ENCODE assay signal across 25 cellular contexts in genomic region chr11:14273885-14274284, GRCh38.
DNase-seq lines count a peak whose midpoint lies in the region; ATAC-seq and TF ChIP-seq lines count a peak whose summit lies in the region.
"Had no signal": no experiment of that assay in that cellular context is flagged by ENCODE, and none has a peak within 500 bp of the region (broad histone marks: within the 10 kb centered on the region; RNA-seq: fewer than 3 reads in every experiment).

No MANE protein-coding gene starts in this region.

- no peaks in the 10 kb centered on the region for H4K20me1 ChIP-seq in mammary epithelial cell (ENCODE audit: insufficient read depth, low read length)
- H4K20me1 ChIP-seq in neural progenitor cell (ENCODE audit: low read depth), result no peaks in the 10 kb centered on the region

- no peak overlapping the region for H3K4me2 ChIP-seq in mammary epithelial cell (ENCODE audit: insufficient read depth, low read depth, low read length)
- H3K4me2 ChIP-seq in neural progenitor cell, result no peak overlapping the region
- H3K4me2 ChIP-seq: PC-9 had no signal

- H3K36me3 ChIP-seq in mammary epithelial cell (ENCODE audit: insufficient read depth, low read length), result no peaks in the 10 kb centered on the region
- no peaks in the 10 kb centered on the region for H3K36me3 ChIP-seq in neural progenitor cell

- peak overlapping the region; percentile 16 for H3K27ac Mint-ChIP-seq in MCF 10A (ENCODE audit: low read depth, unreplicated experiment)
- no peak overlapping the region for H3K27ac Mint-ChIP-seq in neural progenitor cell

- H3K4me1 Mint-ChIP-seq in MCF 10A (ENCODE audit: insufficient read depth, unreplicated experiment), result no peaks in the 10 kb centered on the region
- H3K4me1 Mint-ChIP-seq in neural progenitor cell, result peaks cover 15% of the 10 kb centered on the region

- CTCF ChIA-PET in MCF 10A (lab: Yijun Ruan, JAX), result interaction anchor here (0.7 to 1.4 kb wide), 3 partner anchors 13 to 162 kb away, joined by 3 to 5 read pairs (median 3); no protein-coding TSS in a partner anchor
- CTCF ChIA-PET in mammary epithelial cell (lab: Charles Lee; ENCODE audit: low non-redundant PET), result no interaction called here

- H3K9me3 ChIP-seq in mammary epithelial cell (replicated peaks; ENCODE audit: insufficient read depth, low read length) (no peaks in the 10 kb centered on the region), neural progenitor cell (ENCODE audit: low read depth) (no peaks in the 10 kb centered on the region)
- H3K9me3 ChIP-seq: SJCRH30 had no signal

- H3K27me3 ChIP-seq in mammary epithelial cell (ENCODE audit: insufficient read depth, low read length), result no peaks in the 10 kb centered on the region
- no peaks in the 10 kb centered on the region for H3K27me3 ChIP-seq in neural progenitor cell
- H3K27me3 ChIP-seq: SJCRH30 had no signal

- TF ChIP-seq CTCF in MCF 10A (IDR thresholded peaks at IDR 0.05; ENCODE audit: unreplicated experiment) (no peak), mammary epithelial cell (conservative IDR thresholded peaks at IDR 0.05 in 1 of 2, IDR thresholded peaks at IDR 0.05 in 1 of 2; ENCODE audit: extremely low read depth in 1 of 2, insufficient read depth in 1 of 2, low read depth in 1 of 2, low read length in 2 of 2) (no peak), neural progenitor cell (IDR thresholded peaks at IDR 0.05) (no peak)

- DNase-seq in MCF 10A (ENCODE audit: unreplicated experiment) (no peak), mammary epithelial cell (no peak), brain pericyte (ENCODE audit: low read depth, low spot score) (peak; percentile 53), iris pigment epithelial cell (ENCODE audit: low read depth) (peak; percentile 49), neural progenitor cell (ENCODE audit: low spot score) (no peak), midbrain (lab: John Stamatoyannopoulos, UW) (no peak)
- DNase-seq: 8988T; ACHN; CD4-positive, CD25-positive, alpha-beta regulatory T cell; COR-L47; DMS53; Kasumi-1; MV-4-11; NCI-H1105; NCI-H1436 treated with DMSO at 0.1 percent for 48 hours; NCI-H187 treated with DMSO at 0.1 percent for 48 hours; NCI-H446; NCI-H524 treated with DMSO at 0.1 percent for 48 hours; NCI-H82; PC-9; SJCRH30 had no signal

- BruUV-seq in MCF 10A (replicated peaks; lab: Mats Ljungman, UMichigan), result no TSS peak
- no TSS peak for BruUV-seq in mammary epithelial cell (replicated peaks; lab: Mats Ljungman, UMichigan)

- H3F3A ChIP-seq in neural progenitor cell (ENCODE audit: low read depth), result peaks cover 3% of the 10 kb centered on the region

- H3K4me1 ChIP-seq in mammary epithelial cell (ENCODE audit: insufficient read depth, low read length), result no peaks in the 10 kb centered on the region
- peaks cover 8% of the 10 kb centered on the region for H3K4me1 ChIP-seq in neural progenitor cell
- H3K4me1 ChIP-seq: SJCRH30 had no signal

- in situ Hi-C loops in mammary epithelial cell (cut with MboI; ENCODE audit: low sequenced_read_pairs in 2 of 2), result no loop called here

- no peaks in the 10 kb centered on the region for H3K9me3 Mint-ChIP-seq in MCF 10A (ENCODE audit: unreplicated experiment)
- peaks cover 9% of the 10 kb centered on the region for H3K9me3 Mint-ChIP-seq in neural progenitor cell

- H3K27me3 Mint-ChIP-seq in MCF 10A (ENCODE audit: insufficient read depth, unreplicated experiment) (no peaks in the 10 kb centered on the region), neural progenitor cell (ENCODE audit: insufficient read depth, low read depth) (peaks cover 14% of the 10 kb centered on the region)
- H3K27me3 Mint-ChIP-seq: CD4-positive, CD25-positive, alpha-beta regulatory T cell had no signal

- no peak for ATAC-seq in HG02840 (IDR thresholded peaks at IDR 0.05; ENCODE audit: low FRiP score, unreplicated experiment)
- ATAC-seq: HepG2, K562, Right ventricle myocardium inferior had no signal

- H3K36me3 Mint-ChIP-seq in MCF 10A (ENCODE audit: insufficient read depth, unreplicated experiment) (peaks cover 40% of the 10 kb centered on the region), neural progenitor cell (peaks cover 18% of the 10 kb centered on the region)
- H3K36me3 Mint-ChIP-seq: CD4-positive, CD25-positive, alpha-beta regulatory T cell had no signal

- H3K4me3 ChIP-seq in mammary epithelial cell (replicated peaks in 1 of 3; ENCODE audit: insufficient read depth in 1 of 3, low read depth in 2 of 3, low read length in 3 of 3) (no peak overlapping the region), neural progenitor cell (no peak overlapping the region)
- H3K4me3 ChIP-seq: K562, PC-9, SJCRH30 had no signal

- H3K4me3 Mint-ChIP-seq in MCF 10A (ENCODE audit: unreplicated experiment) (no peak overlapping the region), neural progenitor cell (no peak overlapping the region)

- H3K27ac ChIP-seq in mammary epithelial cell (ENCODE audit: insufficient read depth, low read depth, low read length) (no peak overlapping the region), neural progenitor cell (no peak overlapping the region)
- H3K27ac ChIP-seq: PC-9, SJCRH30 had no signal

- dilution Hi-C loops in mammary epithelial cell (cut with HindIII; ENCODE audit: low sequenced_read_pairs), result no loop called here

- 100% methylated on average over 2 of the region's 2 CpGs for WGBS in mammary epithelial cell (ENCODE audit: low coverage, missing lambda C conversion rate)

- no peak overlapping the region for H2AFZ ChIP-seq in mammary epithelial cell (ENCODE audit: low read depth, low read length)
- no peak overlapping the region for H2AFZ ChIP-seq in neural progenitor cell (replicated peaks)
- H2AFZ ChIP-seq: PC-9 had no signal

- POLR2A ChIA-PET in MCF 10A (lab: Yijun Ruan, JAX), result no interaction called here

- H3K9ac ChIP-seq in mammary epithelial cell (ENCODE audit: insufficient read depth, low read length) (no peak overlapping the region), neural progenitor cell (no peak overlapping the region)

- H3K79me2 ChIP-seq in mammary epithelial cell (ENCODE audit: insufficient read depth, low read length) (no peaks in the 10 kb centered on the region), neural progenitor cell (ENCODE audit: low read depth) (no peaks in the 10 kb centered on the region)

- intact Hi-C loops in MCF 10A (cut with micrococcal nuclease) (no loop called here), mammary epithelial cell (cut with micrococcal nuclease) (no loop called here)

Comparison
In these comparisons a context has a peak if more than half of its experiments do, and no peak if none do; other contexts are left out.
1. DNase-seq: peak in brain pericyte (single experiment) and iris pigment epithelial cell (single experiment); none in MCF 10A (single experiment), mammary epithelial cell (single experiment), neural progenitor cell (single experiment) and midbrain (single experiment).